ENCODE assay signal across 15 cellular contexts in the genomic region with DNA sequence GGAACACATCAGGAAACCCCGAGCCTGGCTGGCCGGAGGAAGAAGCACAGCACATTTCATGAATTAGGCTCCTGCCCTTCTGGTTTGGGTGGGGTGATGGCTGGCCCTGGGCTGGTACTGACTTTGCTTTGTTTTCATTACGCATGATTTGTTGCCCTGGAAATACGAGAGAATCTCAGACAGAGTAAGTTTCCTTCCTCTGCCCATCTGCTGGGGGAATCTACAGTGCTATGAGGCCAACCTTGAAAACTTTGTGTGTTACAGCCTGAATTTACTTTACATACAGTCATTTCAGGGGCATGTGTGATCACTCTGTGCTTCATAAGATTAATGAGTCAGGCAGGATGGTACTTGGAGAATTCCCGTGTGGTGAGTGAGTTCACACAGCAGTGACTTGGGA. TPM values are rescaled to one million over a fixed set of nuclear protein-coding genes. Genes with fewer than 3 reads are reported as not detected.
DNase-seq lines count a peak whose midpoint lies in the region; ATAC-seq and TF ChIP-seq lines count a peak whose summit lies in the region.
"Had no signal": no experiment of that assay in that cellular context is flagged by ENCODE, and none has a peak within 500 bp of the region (broad histone marks: within the 10 kb centered on the region; RNA-seq: fewer than 3 reads in every experiment).

No MANE protein-coding gene starts in this region.

- POLR2A ChIA-PET in CD8-positive, alpha-beta memory T cell (lab: Charles Lee) = no interaction called here

- H3K27me3 Mint-ChIP-seq in CD8-positive, alpha-beta memory T cell = peaks cover 4 to 5% of the 10 kb centered on the region in 2 donors

- H3K79me1 ChIP-seq in mesenchymal stem cell (replicated peaks; ENCODE audit: low read length, poor library complexity, severe bottlenecking) = no peaks in the 10 kb centered on the region

- WGBS in mesenchymal stem cell = 43% methylated on average over 5 of the region's 5 CpGs

- no peak overlapping the region for H3K4me3 Mint-ChIP-seq in CD8-positive, alpha-beta memory T cell
- H3K4me3 Mint-ChIP-seq: activated CD4-positive, alpha-beta T cell treated with anti-CD3 and anti-CD28 coated beads, Interleukin-2, amount 10 ng/mL, durations not matched to agents 7 days and 5 days; CD14-positive monocyte had no signal

- no peak overlapping the region for H3K4me2 ChIP-seq in mesenchymal stem cell (ENCODE audit: low read length, poor library complexity, severe bottlenecking)

- H3K4me3 ChIP-seq in cardiac fibroblast (replicated peaks in 1 of 2; ENCODE audit: low read depth in 2 of 2, low read length in 2 of 2) (no peak overlapping the region), mesenchymal stem cell (ENCODE audit: insufficient read depth in 1 of 2, low read depth in 1 of 2, low read length in 2 of 2) (no peak overlapping the region)
- H3K4me3 ChIP-seq in CD8-positive, alpha-beta memory T cell (ENCODE audit: low read length) = no peak overlapping the region

- H3K9ac ChIP-seq in mesenchymal stem cell (ENCODE audit: low read length) = peak overlapping the region; percentile 63

- H3K9me3 ChIP-seq in mesenchymal stem cell (ENCODE audit: control insufficient read depth, low read length) = no peaks in the 10 kb centered on the region
- H3K9me3 ChIP-seq in CD8-positive, alpha-beta memory T cell (ENCODE audit: low read length) = no peaks in the 10 kb centered on the region

- no peak overlapping the region for H2BK15ac ChIP-seq in mesenchymal stem cell (ENCODE audit: low read depth, poor library complexity, severe bottlenecking)

- no peak overlapping the region for H3K27ac ChIP-seq in mesenchymal stem cell (ENCODE audit: low read length, poor library complexity, severe bottlenecking)
- no peak overlapping the region for H3K27ac ChIP-seq in CD8-positive, alpha-beta memory T cell (ENCODE audit: low read depth, low read length)

- peak; percentile 7 for DNase-seq in AG09319 (ENCODE audit: extremely low read depth, low read depth)
- peak; percentile 81 for DNase-seq in LHCN-M2 (ENCODE audit: low read depth)
- DNase-seq in cardiac fibroblast (ENCODE audit: low read depth in 2 of 2) = peak; percentile 8 to 69
- DNase-seq in mesenchymal stem cell = peak; percentile 48
- DNase-seq in stimulated activated CD4-positive, alpha-beta T cell treated with anti-CD3 and anti-CD28 coated beads, Interleukin-12 subunit alpha, Interleukin-12 subunit beta, amount 100 ng/mL, for 4 hours = no peak
- no peak for DNase-seq in NCI-H345 treated with DMSO at 0.1 percent for 48 hours (lab: John Stamatoyannopoulos, UW; ENCODE audit: unreplicated experiment)
- DNase-seq in CD8-positive, alpha-beta memory T cell = no peak
- DNase-seq: activated CD4-positive, alpha-beta T cell treated with anti-CD3 and anti-CD28 coated beads, Interleukin-2, amount 10 ng/mL, durations not matched to agents 7 days and 5 days; activated gamma-delta T cell treated with Interleukin-2 at 50 U/mL for 16 hours; NCI-H1105 treated with DMSO at 0.1 percent for 48 hours had no signal

- no peak overlapping the region for H2BK120ac ChIP-seq in mesenchymal stem cell (ENCODE audit: low read depth, low read length)

- no peak for ATAC-seq in GM21360 (IDR thresholded peaks at IDR 0.05; ENCODE audit: unreplicated experiment)

- H3K9me3 Mint-ChIP-seq in CD8-positive, alpha-beta memory T cell = no peaks in the 10 kb centered on the region
- H3K9me3 Mint-ChIP-seq: activated CD4-positive, alpha-beta T cell treated with anti-CD3 and anti-CD28 coated beads, Interleukin-2, amount 10 ng/mL, durations not matched to agents 7 days and 5 days had no signal

- no peak overlapping the region for H2BK5ac ChIP-seq in mesenchymal stem cell (ENCODE audit: low read depth, low read length, poor library complexity, severe bottlenecking)

- no peak overlapping the region for H2BK12ac ChIP-seq in mesenchymal stem cell (ENCODE audit: low read length in 2 of 2)

- no peak overlapping the region for H2AK5ac ChIP-seq in mesenchymal stem cell (ENCODE audit: low read length, severe bottlenecking)

- CTCF ChIA-PET in CD8-positive, alpha-beta memory T cell (lab: Charles Lee) = no interaction called here

- peaks cover 2% of the 10 kb centered on the region for H3K4me1 ChIP-seq in mesenchymal stem cell (ENCODE audit: control insufficient read depth, insufficient read depth, low read depth, low read length)
- no peaks in the 10 kb centered on the region for H3K4me1 ChIP-seq in CD8-positive, alpha-beta memory T cell (ENCODE audit: insufficient read depth, low read length)

- no peak overlapping the region for H4K91ac ChIP-seq in mesenchymal stem cell (ENCODE audit: low read length)

- no peaks in the 10 kb centered on the region for H3K27me3 ChIP-seq in mesenchymal stem cell (ENCODE audit: control insufficient read depth in 1 of 2, insufficient read depth in 1 of 2, low read length in 2 of 2)
- no peaks in the 10 kb centered on the region for H3K27me3 ChIP-seq in CD8-positive, alpha-beta memory T cell (ENCODE audit: insufficient read depth, low read length, poor library complexity, severe bottlenecking)

- H3K14ac ChIP-seq in mesenchymal stem cell (ENCODE audit: low read length in 2 of 2) = no peak overlapping the region

- peak overlapping the region in 1 of 8 donors; percentile 1 for H3K27ac Mint-ChIP-seq in CD8-positive, alpha-beta memory T cell
- H3K27ac Mint-ChIP-seq: activated CD4-positive, alpha-beta T cell treated with anti-CD3 and anti-CD28 coated beads, Interleukin-2, amount 10 ng/mL, durations not matched to agents 7 days and 5 days; CD14-positive monocyte had no signal

- H2AFZ ChIP-seq in mesenchymal stem cell (ENCODE audit: low read depth, low read length) = no peak overlapping the region

- no peaks in the 10 kb centered on the region for H3K36me3 ChIP-seq in mesenchymal stem cell (ENCODE audit: control insufficient read depth in 1 of 2, insufficient read depth in 2 of 2, low read depth in 1 of 2, low read length in 2 of 2)
- no peaks in the 10 kb centered on the region for H3K36me3 ChIP-seq in CD8-positive, alpha-beta memory T cell (ENCODE audit: insufficient read depth, low read length)

- H3K18ac ChIP-seq in mesenchymal stem cell (ENCODE audit: low read depth in 1 of 2, low read length in 2 of 2) = no peak overlapping the region

- no peaks in the 10 kb centered on the region for H3K36me3 Mint-ChIP-seq in CD8-positive, alpha-beta memory T cell
- H3K36me3 Mint-ChIP-seq: CD14-positive monocyte had no signal

- TF ChIP-seq CTCF in AG09319 (IDR thresholded peaks at IDR 0.05; ENCODE audit: low read depth, low read length) = no peak
- no peak for TF ChIP-seq CTCF in cardiac fibroblast (IDR thresholded peaks at IDR 0.05; ENCODE audit: low read depth, low read length)

- no peak overlapping the region for H3K4ac ChIP-seq in mesenchymal stem cell (ENCODE audit: low read depth in 1 of 2, low read length in 2 of 2)

- no peak overlapping the region for H3K23ac ChIP-seq in mesenchymal stem cell (ENCODE audit: low read length in 2 of 2)

- H4K8ac ChIP-seq in mesenchymal stem cell (ENCODE audit: low read length) = no peak overlapping the region

- no peaks in the 10 kb centered on the region for H3K4me1 Mint-ChIP-seq in CD8-positive, alpha-beta memory T cell
- H3K4me1 Mint-ChIP-seq: activated CD4-positive, alpha-beta T cell treated with anti-CD3 and anti-CD28 coated beads, Interleukin-2, amount 10 ng/mL, durations not matched to agents 7 days and 5 days; CD14-positive monocyte had no signal

RNA-seq across cellular contexts. Expression of a gene that starts 20.5 kb away (rescaled TPM):
- not detected in 2 replicates for total RNA-seq in LHCN-M2 (2014; rRNA removed)
- polyA plus RNA-seq in LHCN-M2 (2012) = not detected
- polyA plus RNA-seq in mesenchymal stem cell (2013, experiment 1 of 2) = not detected
- polyA plus RNA-seq in mesenchymal stem cell (2013, experiment 2 of 2) = not detected
- total RNA-seq in CD8-positive, alpha-beta memory T cell = not detected
- polyA plus RNA-seq in CD8-positive, alpha-beta memory T cell = not detected
- total RNA-seq: activated CD4-positive, alpha-beta T cell treated with anti-CD3 and anti-CD28 coated beads, Interleukin-2, amount 10 ng/mL, durations not matched to agents 7 days and 5 days; HT-29; liver; osteocyte had no signal
- polyA plus RNA-seq: CD14-positive monocyte, liver had no signal

RNA-seq across cellular contexts. Expression of a gene that starts 49.4 kb away (rescaled TPM):
- total RNA-seq in LHCN-M2 (2014; rRNA removed) = 23.7 and 26.5 TPM in 2 replicates
- polyA plus RNA-seq in LHCN-M2 (2012) = 3.5 TPM
- polyA plus RNA-seq in mesenchymal stem cell (2013, experiment 1 of 2) = 2.9 TPM
- polyA plus RNA-seq in mesenchymal stem cell (2013, experiment 2 of 2) = 2.9 TPM
- 10 to 100 TPM; 58.6 to 58.8 TPM for total RNA-seq in CD8-positive, alpha-beta memory T cell
- 5.8 TPM for polyA plus RNA-seq in CD8-positive, alpha-beta memory T cell

Comparison
In these comparisons a context has a peak if more than half of its experiments do, and no peak if none do; other contexts are left out.
1. DNase-seq: peak in AG09319 (single experiment), LHCN-M2 (single experiment), cardiac fibroblast (2 of 2) and mesenchymal stem cell (single experiment); none in stimulated activated CD4-positive, alpha-beta T cell treated with anti-CD3 and anti-CD28 coated beads, Interleukin-12 subunit alpha, Interleukin-12 subunit beta, amount 100 ng/mL, for 4 hours (single experiment), NCI-H345 treated with DMSO at 0.1 percent for 48 hours (single experiment) and CD8-positive, alpha-beta memory T cell (0 of 5).